8 cellular contexts compared by ENCODE assay signal in genomic region chr10:75019360-75019759, GRCh38.
A peak's percentile ranks its signal among the peaks of the same experiment; 100 is the strongest.
DNase-seq lines count a peak whose midpoint lies in the region; ATAC-seq and TF ChIP-seq lines count a peak whose summit lies in the region.

No MANE protein-coding gene starts in this region.

- DNase-seq in CD8-positive, alpha-beta memory T cell, result peak in 2 of 5 donors; percentile 16 to 25
- DNase-seq in Peyer's patch, result no peak
- peak; percentile 65 for DNase-seq in fibroblast of the aortic adventitia (ENCODE audit: low read depth)
- no peak for DNase-seq in type B pancreatic cell (ENCODE audit: extremely low spot score, unreplicated experiment)
- DNase-seq in neuronal stem cell (ENCODE audit: low spot score), result no peak

- H3K9me3 ChIP-seq in CD8-positive, alpha-beta memory T cell (ENCODE audit: low read length), result no peaks in the 10 kb centered on the region
- no peaks in the 10 kb centered on the region for H3K9me3 ChIP-seq in HEK293 (ENCODE audit: control insufficient read depth, insufficient read depth, low read depth, low read length)
- no peaks in the 10 kb centered on the region for H3K9me3 ChIP-seq in Peyer's patch
- H3K9me3 ChIP-seq in neuronal stem cell (replicated peaks in 1 of 2; ENCODE audit: control insufficient read depth in 2 of 2, insufficient read depth in 1 of 2, low read depth in 1 of 2, low read length in 2 of 2), result no peaks in the 10 kb centered on the region

- TF ChIP-seq POLR2A in Peyer's patch (IDR thresholded peaks at IDR 0.05), result no peak

- no peak overlapping the region for H2BK15ac ChIP-seq in neuronal stem cell (ENCODE audit: low read length)

- H3K79me1 ChIP-seq in neuronal stem cell (ENCODE audit: low read depth, low read length), result no peaks in the 10 kb centered on the region

- no peak overlapping the region for H2AFZ ChIP-seq in neuronal stem cell (ENCODE audit: low read length)

- H3K4me1 Mint-ChIP-seq in CD8-positive, alpha-beta memory T cell, result peaks cover 31 to 42% (median 31%) of the 10 kb centered on the region in 3 donors
- peaks cover 49% of the 10 kb centered on the region for H3K4me1 Mint-ChIP-seq in type B pancreatic cell (ENCODE audit: unreplicated experiment)

- ATAC-seq in HG03280 (IDR thresholded peaks at IDR 0.05; ENCODE audit: unreplicated experiment) (no peak), GM18870 (IDR thresholded peaks at IDR 0.05; ENCODE audit: unreplicated experiment) (no peak)

- no peak overlapping the region for H3K27ac ChIP-seq in CD8-positive, alpha-beta memory T cell (ENCODE audit: low read depth, low read length)
- H3K27ac ChIP-seq in HEK293 (ENCODE audit: extremely low read depth, low read depth, low read length), result no peak overlapping the region
- H3K27ac ChIP-seq in Peyer's patch, result no peak overlapping the region
- H3K27ac ChIP-seq in neuronal stem cell (replicated peaks; ENCODE audit: low read length), result no peak overlapping the region

- H3K4me2 ChIP-seq in neuronal stem cell (ENCODE audit: insufficient read depth, low read length, poor library complexity, severe bottlenecking), result no peak overlapping the region

- peaks cover 7 to 77% (median 17%) of the 10 kb centered on the region in 3 donors for H3K36me3 Mint-ChIP-seq in CD8-positive, alpha-beta memory T cell
- peaks cover 23% of the 10 kb centered on the region for H3K36me3 Mint-ChIP-seq in type B pancreatic cell

- H3K4me1 ChIP-seq in CD8-positive, alpha-beta memory T cell (ENCODE audit: insufficient read depth, low read length), result peaks cover 14% of the 10 kb centered on the region
- H3K4me1 ChIP-seq in HEK293 (ENCODE audit: control insufficient read depth, insufficient read depth, low read length), result peaks cover 20% of the 10 kb centered on the region
- peaks cover 0 to 11% (median 0%) of the 10 kb centered on the region in 4 donors for H3K4me1 ChIP-seq in Peyer's patch
- peaks cover 3 to 18% of the 10 kb centered on the region in 2 donors for H3K4me1 ChIP-seq in neuronal stem cell (ENCODE audit: control insufficient read depth in 2 of 2, insufficient read depth in 1 of 2, low read depth in 1 of 2, low read length in 2 of 2)

- H2BK5ac ChIP-seq in neuronal stem cell (ENCODE audit: low read length), result no peak overlapping the region

- H3K14ac ChIP-seq in neuronal stem cell (ENCODE audit: low read length), result no peak overlapping the region

- H3K9me3 Mint-ChIP-seq in CD8-positive, alpha-beta memory T cell, result no peaks in the 10 kb centered on the region
- H3K9me3 Mint-ChIP-seq in type B pancreatic cell, result no peaks in the 10 kb centered on the region

- CTCF ChIA-PET in CD8-positive, alpha-beta memory T cell (lab: Charles Lee), result interaction anchor here (0.7 to 1.5 kb wide), 2 partner anchors 10 to 547 kb away, joined by 3 to 4 read pairs; no protein-coding TSS in a partner anchor
- CTCF ChIA-PET in HEK293 (lab: Yijun Ruan, JAX), result interaction anchor here (0.6 to 3.0 kb wide), 14 partner anchors 10 to 776 kb away, joined by 3 to 25 read pairs (median 4); no protein-coding TSS in a partner anchor

- no peaks in the 10 kb centered on the region for H3K27me3 Mint-ChIP-seq in CD8-positive, alpha-beta memory T cell
- no peaks in the 10 kb centered on the region for H3K27me3 Mint-ChIP-seq in type B pancreatic cell

- no peak overlapping the region for H2BK120ac ChIP-seq in neuronal stem cell (ENCODE audit: low read depth, low read length)

- no peak overlapping the region for H3K4me3 ChIP-seq in CD8-positive, alpha-beta memory T cell (ENCODE audit: low read length)
- H3K4me3 ChIP-seq in HEK293 (ENCODE audit: low read depth, low read length) (no peak overlapping the region), Peyer's patch (no peak overlapping the region), fibroblast of the aortic adventitia (ENCODE audit: low read depth, low read length) (no peak overlapping the region), neuronal stem cell (ENCODE audit: low read length in 2 of 2) (no peak overlapping the region)

- peak overlapping the region in 5 of 8 donors; percentile 1 to 59 (median 54) for H3K27ac Mint-ChIP-seq in CD8-positive, alpha-beta memory T cell
- H3K27ac Mint-ChIP-seq in type B pancreatic cell, result no peak overlapping the region

- no peak overlapping the region for H3K9ac ChIP-seq in neuronal stem cell (ENCODE audit: low read depth, low read length, poor library complexity)

- no peak overlapping the region for H3K18ac ChIP-seq in neuronal stem cell (ENCODE audit: low read length)

- no peak overlapping the region for H2BK12ac ChIP-seq in neuronal stem cell (ENCODE audit: low read length)

- no peak overlapping the region for H2AK5ac ChIP-seq in neuronal stem cell (ENCODE audit: low read depth, low read length)

- no peak overlapping the region for H4K8ac ChIP-seq in neuronal stem cell (ENCODE audit: low read depth, low read length)

- POLR2A ChIA-PET in CD8-positive, alpha-beta memory T cell (lab: Charles Lee), result interaction anchor here (0.7 kb wide), 2 partner anchors 188 to 634 kb away, joined by 3 to 6 read pairs; no protein-coding TSS in a partner anchor
- POLR2A ChIA-PET in HEK293 (lab: Yijun Ruan, JAX), result no interaction called here

- no peak overlapping the region for H3K23ac ChIP-seq in neuronal stem cell (ENCODE audit: low read depth, low read length, poor library complexity)

- H4K91ac ChIP-seq in neuronal stem cell (ENCODE audit: low read depth, low read length, poor library complexity), result no peak overlapping the region

- no CpG with 5 or more reads among the region's 2 CpGs for WGBS in neuronal stem cell (ENCODE audit: extremely low coverage in 2 of 2, insufficient read length in 2 of 2, insufficient replicate concordance in 1 of 2), 2 donors

- peak overlapping the region in 1 of 7 donors; percentile 32 for H3K4me3 Mint-ChIP-seq in CD8-positive, alpha-beta memory T cell
- H3K4me3 Mint-ChIP-seq in type B pancreatic cell, result no peak overlapping the region

- H3K36me3 ChIP-seq in CD8-positive, alpha-beta memory T cell (ENCODE audit: insufficient read depth, low read length), result peaks cover 25% of the 10 kb centered on the region
- H3K36me3 ChIP-seq in HEK293 (ENCODE audit: control insufficient read depth in 2 of 2, insufficient read depth in 1 of 2, low read length in 2 of 2) (no peaks in the 10 kb centered on the region; a peak in 1 of 3 replicates), Peyer's patch (peaks cover 0 to 31% (median 0%) of the 10 kb centered on the region in 3 donors), neuronal stem cell (replicated peaks in 1 of 2; ENCODE audit: control insufficient read depth in 2 of 2, insufficient read depth in 2 of 2, low read length in 2 of 2) (peaks cover 0 to 36% of the 10 kb centered on the region in 2 donors)

- no peaks in the 10 kb centered on the region for H3K27me3 ChIP-seq in CD8-positive, alpha-beta memory T cell (ENCODE audit: insufficient read depth, low read length, poor library complexity, severe bottlenecking)
- H3K27me3 ChIP-seq in Peyer's patch, result no peaks in the 10 kb centered on the region
- no peaks in the 10 kb centered on the region for H3K27me3 ChIP-seq in neuronal stem cell (ENCODE audit: control insufficient read depth in 3 of 3, insufficient read depth in 3 of 3, low read depth in 1 of 3, low read length in 3 of 3)

- no peak overlapping the region for H3K4ac ChIP-seq in neuronal stem cell (ENCODE audit: low read length)

- peak; percentile 38; the same call in 1 of the 2 replicates for TF ChIP-seq CTCF in HEK293 (tag by site-specific recombination; IDR thresholded peaks at IDR 0.05)
- peak in 4 of 6 experiments; percentile 20 to 34 (median 32) for TF ChIP-seq CTCF in Peyer's patch (IDR thresholded peaks at IDR 0.05)
- peak; percentile 47 for TF ChIP-seq CTCF in fibroblast of the aortic adventitia (IDR thresholded peaks at IDR 0.05; ENCODE audit: insufficient read depth, low read length)
- TF ChIP-seq CTCF in type B pancreatic cell (conservative IDR thresholded peaks at IDR 0.05), result peak; percentile 45

TF ChIP-seq in HEK293, 187 proteins besides CTCF, POLR2A, EP300 and RAD21:
- 0 out of 2 replicates have a peak, but pooled peaks have one; percentile 31 for TF ChIP-seq OSR2 (tag by site-specific recombination; IDR thresholded peaks at IDR 0.05)
- peak; percentile 88 for TF ChIP-seq ZNF654 (tag by site-specific recombination; IDR thresholded peaks at IDR 0.05; ENCODE audit: low read depth)
- TF ChIP-seq GFI1B (tag by site-specific recombination; IDR thresholded peaks at IDR 0.05), result no peak
- no peak for TF ChIP-seq GLIS2 (tag by site-specific recombination; IDR thresholded peaks at IDR 0.05)
